ENCODE assay signal across 23 cellular contexts in genomic region chr3:34237946-34238345, GRCh38.
"Had no signal": no experiment of that assay in that cellular context is flagged by ENCODE, and none has a peak within 500 bp of the region (broad histone marks: within the 10 kb centered on the region; RNA-seq: fewer than 3 reads in every experiment).

No MANE protein-coding gene starts in this region.

- H3K4me3 ChIP-seq: ascending aorta, lower lobe of right lung, spleen had no signal

- H3K27ac ChIP-seq: ascending aorta, lower lobe of right lung, neutrophil, spleen, VCaP had no signal

- H3K36me3 Mint-ChIP-seq: activated naive CD8-positive, alpha-beta T cell treated with anti-CD3 and anti-CD28 coated beads, Interleukin-2, amount 10 ng/mL, durations not matched to agents 7 days and 5 days; naive thymus-derived CD4-positive, alpha-beta T cell had no signal

- DNase-seq: activated CD4-positive, alpha-beta memory T cell treated with anti-CD3 and anti-CD28 coated beads, Interleukin-2, amount 10 ng/mL, durations not matched to agents 7 days and 5 days; activated CD4-positive, alpha-beta T cell treated with anti-CD3 and anti-CD28 coated beads for 36 hours; activated gamma-delta T cell; activated naive CD8-positive, alpha-beta T cell treated with anti-CD3 and anti-CD28 coated beads, Interleukin-2, amount 10 ng/mL, durations not matched to agents 7 days and 5 days; activated T-cell treated with anti-CD3 and anti-CD28 coated beads, Interleukin-2, amount 50 U/mL, for 48 hours; erythroblast; foreskin fibroblast; glutamatergic neuron; lower lobe of right lung; naive thymus-derived CD4-positive, alpha-beta T cell; right cardiac atrium; spleen; stimulated activated CD4-positive, alpha-beta T cell treated with anti-CD3 and anti-CD28 coated beads, Interleukin-1b, Interleukin-23, amount 100 ng/mL, for 48 hours; stimulated activated naive CD4-positive, alpha-beta T cell; substantia nigra; T1000; trophoblast cell had no signal

- H3K27ac Mint-ChIP-seq: activated CD4-positive, alpha-beta memory T cell treated with anti-CD3 and anti-CD28 coated beads, Interleukin-2, amount 10 ng/mL, durations not matched to agents 7 days and 5 days; activated CD4-positive, alpha-beta T cell treated with anti-CD3 and anti-CD28 coated beads for 36 hours; activated naive CD8-positive, alpha-beta T cell treated with anti-CD3 and anti-CD28 coated beads, Interleukin-2, amount 10 ng/mL, durations not matched to agents 7 days and 5 days; dendritic cell treated with granulocyte-macrophage colony-stimulating factor and Interleukin-4, amounts not matched to agents 40 ng/mL and 50 ng/mL, for 4 days; naive thymus-derived CD4-positive, alpha-beta T cell; progenitor cell of endocrine pancreas had no signal

- H3K27me3 Mint-ChIP-seq: activated CD4-positive, alpha-beta T cell treated with anti-CD3 and anti-CD28 coated beads for 36 hours; dendritic cell treated with granulocyte-macrophage colony-stimulating factor and Interleukin-4, amounts not matched to agents 40 ng/mL and 50 ng/mL, for 4 days had no signal

- H3K4me1 ChIP-seq: ascending aorta, lower lobe of right lung, spleen had no signal

- H3K27me3 ChIP-seq: ascending aorta, neutrophil, spleen had no signal

- H3K4me3 Mint-ChIP-seq: activated CD4-positive, alpha-beta memory T cell treated with anti-CD3 and anti-CD28 coated beads, Interleukin-2, amount 10 ng/mL, durations not matched to agents 7 days and 5 days; activated CD4-positive, alpha-beta T cell treated with anti-CD3 and anti-CD28 coated beads for 36 hours; activated naive CD8-positive, alpha-beta T cell treated with anti-CD3 and anti-CD28 coated beads, Interleukin-2, amount 10 ng/mL, durations not matched to agents 7 days and 5 days; central memory CD8-positive, alpha-beta T cell; dendritic cell treated with granulocyte-macrophage colony-stimulating factor and Interleukin-4, amounts not matched to agents 40 ng/mL and 50 ng/mL, for 4 days; naive thymus-derived CD4-positive, alpha-beta T cell had no signal

- H3K9me3 ChIP-seq: ascending aorta, lower lobe of right lung, neutrophil, spleen had no signal

- H3K4me1 Mint-ChIP-seq: activated CD4-positive, alpha-beta memory T cell treated with anti-CD3 and anti-CD28 coated beads, Interleukin-2, amount 10 ng/mL, durations not matched to agents 7 days and 5 days; activated CD4-positive, alpha-beta T cell treated with anti-CD3 and anti-CD28 coated beads for 36 hours; activated naive CD8-positive, alpha-beta T cell treated with anti-CD3 and anti-CD28 coated beads, Interleukin-2, amount 10 ng/mL, durations not matched to agents 7 days and 5 days; central memory CD8-positive, alpha-beta T cell; naive thymus-derived CD4-positive, alpha-beta T cell had no signal

- H3K36me3 ChIP-seq: ascending aorta, lower lobe of right lung, neutrophil, spleen had no signal

- H3K9me3 Mint-ChIP-seq: activated CD4-positive, alpha-beta memory T cell treated with anti-CD3 and anti-CD28 coated beads, Interleukin-2, amount 10 ng/mL, durations not matched to agents 7 days and 5 days; activated naive CD8-positive, alpha-beta T cell treated with anti-CD3 and anti-CD28 coated beads, Interleukin-2, amount 10 ng/mL, durations not matched to agents 7 days and 5 days; dendritic cell treated with granulocyte-macrophage colony-stimulating factor and Interleukin-4, amounts not matched to agents 40 ng/mL and 50 ng/mL, for 4 days; naive thymus-derived CD4-positive, alpha-beta T cell had no signal
